13 cellular contexts compared by ENCODE assay signal in genomic region chr3:71393745-71394144, GRCh38.
"Had no signal": no experiment of that assay in that cellular context is flagged by ENCODE, and none has a peak within 500 bp of the region (broad histone marks: within the 10 kb centered on the region; RNA-seq: fewer than 3 reads in every experiment).

No MANE protein-coding gene starts in this region.

- H3K36me3 Mint-ChIP-seq: brain had no signal

- H3K4me3 Mint-ChIP-seq: brain; T-helper 1 cell treated with Interleukin-12 subunit alpha and Interleukin-12 subunit beta and Interleukin-4 antibody, amounts not matched to agents 30 μg/mL and 1 μg/mL, for 36 hours had no signal

- H3K27ac ChIP-seq: neutrophil, right atrium auricular region, transverse colon had no signal

- H3K27me3 ChIP-seq: neutrophil, right atrium auricular region, transverse colon had no signal

- H3K9me3 Mint-ChIP-seq: brain; T-helper 1 cell treated with Interleukin-12 subunit alpha and Interleukin-12 subunit beta and Interleukin-4 antibody, amounts not matched to agents 30 μg/mL and 1 μg/mL, for 36 hours had no signal

- ATAC-seq: left ventricle myocardium superior had no signal

- H3K27me3 Mint-ChIP-seq: brain had no signal

- DNase-seq: activated CD4-positive, alpha-beta T cell treated with anti-CD3 and anti-CD28 coated beads, Interleukin-2, amount 50 U/mL, for 4 hours; activated naive CD4-positive, alpha-beta T cell; amygdala; hippocampal formation; left ventricle myocardium superior; posterior cingulate gyrus; small intestine; substantia nigra; transverse colon had no signal

- H3K27ac Mint-ChIP-seq: brain; T-helper 1 cell treated with Interleukin-12 subunit alpha and Interleukin-12 subunit beta and Interleukin-4 antibody, amounts not matched to agents 30 μg/mL and 1 μg/mL, for 36 hours had no signal

- H3K9me3 ChIP-seq: neutrophil, right atrium auricular region, transverse colon had no signal
